Comparison of ENCODE assay signal across 6 cellular contexts in the genomic region with DNA sequence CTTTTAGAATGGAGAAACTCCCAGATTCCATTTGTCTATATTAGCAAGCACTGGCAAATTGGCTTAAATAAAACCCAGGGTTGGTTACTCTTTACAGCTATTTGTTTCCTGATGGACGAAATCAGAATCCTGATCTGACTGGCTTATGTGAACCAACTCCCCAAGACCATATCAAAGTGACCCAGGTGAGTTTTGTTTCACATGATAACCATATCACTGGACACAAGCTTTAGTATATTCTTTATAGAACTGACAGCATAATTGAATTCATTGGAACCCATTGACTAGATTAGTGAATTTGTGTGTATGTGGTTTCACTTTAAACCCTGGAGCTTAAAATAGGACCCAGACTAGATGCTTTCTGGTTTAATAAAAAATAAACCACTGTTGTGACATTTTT.
"Had no signal": no experiment of that assay in that cellular context is flagged by ENCODE, and none has a peak within 500 bp of the region (broad histone marks: within the 10 kb centered on the region; RNA-seq: fewer than 3 reads in every experiment).

No MANE protein-coding gene starts in this region.

- DNase-seq: IMR-90, KBM-7 had no signal

- H3K9me3 Mint-ChIP-seq: IgD-negative memory B cell had no signal

- ATAC-seq: HepG2 had no signal

- H3K4me3 Mint-ChIP-seq: IgD-negative memory B cell had no signal

- H3K27ac ChIP-seq: HL-60 had no signal

- FAIRE-seq: HepG2, HTR-8/SVneo had no signal

- H3K27me3 Mint-ChIP-seq: IgD-negative memory B cell had no signal

- H3K27ac Mint-ChIP-seq: IgD-negative memory B cell had no signal
